Comparison of ENCODE assay signal across 8 cellular contexts in genomic region chr5:96896285-96896711, GRCh38. TPM values are rescaled to one million over a fixed set of nuclear protein-coding genes. Genes with fewer than 3 reads are reported as not detected.
A peak's percentile ranks its signal among the peaks of the same experiment; 100 is the strongest.
DNase-seq lines count a peak whose midpoint lies in the region; ATAC-seq, FAIRE-seq and TF ChIP-seq lines count a peak whose summit lies in the region.

No MANE protein-coding gene starts in this region.

- peak; percentile 74 for FAIRE-seq in GM12891 (lab: Jason Lieb, UNC)

- peak overlapping the region; percentile 72 to 74 for H3K4me3 Mint-ChIP-seq in effector memory CD8-positive, alpha-beta T cell

- H3K4me1 Mint-ChIP-seq in effector memory CD8-positive, alpha-beta T cell (ENCODE audit: low read depth in 2 of 2): peaks cover 15 to 41% of the 10 kb centered on the region in 2 donors

- H3K36me3 Mint-ChIP-seq in effector memory CD8-positive, alpha-beta T cell (ENCODE audit: insufficient read depth): peaks cover 71% of the 10 kb centered on the region

- no peaks in the 10 kb centered on the region for H3K27me3 ChIP-seq in H7 (ENCODE audit: control insufficient read depth, insufficient read depth, low read length)

- H3K9me3 Mint-ChIP-seq in effector memory CD8-positive, alpha-beta T cell: no peaks in the 10 kb centered on the region

- intact Hi-C loops in Right ventricle myocardium inferior (cut with DNase I): no loop called here

- no peaks in the 10 kb centered on the region for H3K27me3 Mint-ChIP-seq in effector memory CD8-positive, alpha-beta T cell

- DNase-seq in GM12891 (ENCODE audit: insufficient read length, low spot score) (no peak), Right ventricle myocardium inferior (ENCODE audit: missing footprints) (no peak), ureter (ENCODE audit: low spot score) (no peak), midbrain (lab: John Stamatoyannopoulos, UW) (no peak), H7 (no peak)
- DNase-seq in effector memory CD8-positive, alpha-beta T cell: no peak

- H3K27ac Mint-ChIP-seq in effector memory CD8-positive, alpha-beta T cell: peak overlapping the region; percentile 92 to 95

- H3K36me3 ChIP-seq in H7 (replicated peaks; ENCODE audit: control insufficient read depth, insufficient read depth, low read length): no peaks in the 10 kb centered on the region

- peak; percentile 72 for ATAC-seq in GM21526 (IDR thresholded peaks at IDR 0.05; ENCODE audit: low FRiP score, unreplicated experiment)
- peak; percentile 30 for ATAC-seq in HG03575 (IDR thresholded peaks at IDR 0.05; ENCODE audit: extremely low read depth, insufficient number of reproducible peaks, low FRiP score, unreplicated experiment)
- peak; percentile 74 for ATAC-seq in effector memory CD8-positive, alpha-beta T cell (replicated peaks)
- ATAC-seq in Right ventricle myocardium inferior: no peak

- no peak for TF ChIP-seq POLR2A in GM12891 (IDR thresholded peaks at IDR 0.05; ENCODE audit: low read depth, low read length)

- no peak overlapping the region for H3K4me3 ChIP-seq in H7 (ENCODE audit: insufficient read depth, low read depth, low read length)

TF ChIP-seq in GM12891, 5 proteins besides CTCF, POLR2A, EP300 and RAD21:
- no peak for TF ChIP-seq POLR2AphosphoS5 (IDR thresholded peaks at IDR 0.05; ENCODE audit: low read depth, low read length)
- peak; percentile 59 for TF ChIP-seq SPI1 (IDR thresholded peaks at IDR 0.05; ENCODE audit: low read depth, low read length)

RNA-seq across cellular contexts. Expression of gene ERAP2, which starts 20.0 kb away (rescaled TPM):
- polyA plus RNA-seq in GM12891 (2012; ENCODE audit: low read depth, missing spikeins): 3.3 TPM
- total RNA-seq in Right ventricle myocardium inferior: 6.4 TPM
- total RNA-seq in ureter: 9.2 TPM
- 0.67 TPM in 1 of 2 replicates, not detected in the other for total RNA-seq in H7 (2014; rRNA removed; shearing (Covaris generic))

RNA-seq across cellular contexts. Expression of gene LNPEP, which starts 39.6 kb away (rescaled TPM):
- polyA plus RNA-seq in GM12891 (2012; ENCODE audit: low read depth, missing spikeins): 9.2 TPM
- total RNA-seq in Right ventricle myocardium inferior (49.6 TPM), ureter (56.3 TPM)
- total RNA-seq in H7 (2014; rRNA removed; shearing (Covaris generic)): 2.8 and 3.7 TPM in 2 replicates

Comparison
In these comparisons a context has a peak if more than half of its experiments do, and no peak if none do; other contexts are left out.
1. RNA of gene LNPEP, which starts 39.6 kb away (total RNA-seq): 56.3 TPM in ureter (single experiment) and 49.6 TPM in Right ventricle myocardium inferior (single experiment); 2.8 to 3.7 TPM in H7; every median in the first group is over 10 times any median in the second.